In genomic region chr6:24547243-24547642, GRCh38 we compare ENCODE assay signal across 9 cellular contexts. TPM values are rescaled to one million over a fixed set of nuclear protein-coding genes. Genes with fewer than 3 reads are reported as not detected.
DNase-seq lines count a peak whose midpoint lies in the region; ATAC-seq, FAIRE-seq and TF ChIP-seq lines count a peak whose summit lies in the region.
"Had no signal": no experiment of that assay in that cellular context is flagged by ENCODE, and none has a peak within 500 bp of the region (broad histone marks: within the 10 kb centered on the region; RNA-seq: fewer than 3 reads in every experiment).

No MANE protein-coding gene starts in this region.

- H3K27me3 ChIP-seq in K562 (ENCODE audit: control insufficient read depth in 2 of 2, insufficient read depth in 2 of 2, low read length in 2 of 2): peaks cover 35 to 46% of the 10 kb centered on the region in 2 experiments

- no peaks in the 10 kb centered on the region for H3K36me3 Mint-ChIP-seq in stimulated activated effector memory CD8-positive, alpha-beta T cell treated with anti-CD3 and anti-CD28 coated beads, Interleukin-12 subunit alpha, Interleukin-12 subunit beta, amount 100 ng/mL, for 72 hours

- no peak overlapping the region for H3K9ac ChIP-seq in K562 (ENCODE audit: insufficient read depth in 1 of 2, low read depth in 2 of 2, low read length in 2 of 2)

- BruUV-seq in K562 (replicated peaks; lab: Mats Ljungman, UMichigan): no TSS peak

- no peaks in the 10 kb centered on the region for H3K79me2 ChIP-seq in K562 (ENCODE audit: control insufficient read depth, insufficient read depth, low read length)

- under 1% methylated on average over 12 of the region's 12 CpGs for WGBS in K562 (ENCODE audit: insufficient coverage, low coverage, missing lambda C conversion rate)

- ATAC-seq in K562: peak; percentile 76
- peak; percentile 92 for ATAC-seq in stimulated activated effector memory CD8-positive, alpha-beta T cell treated with anti-CD3 and anti-CD28 coated beads, Interleukin-12 subunit alpha, Interleukin-12 subunit beta, amount 100 ng/mL, for 72 hours
- no peak for ATAC-seq in HG03571 (IDR thresholded peaks at IDR 0.05; ENCODE audit: unreplicated experiment)

- no peaks in the 10 kb centered on the region for H3K36me3 ChIP-seq in K562 (ENCODE audit: control insufficient read depth, insufficient read depth, low read length)

- H3K4me1 ChIP-seq in K562 (replicated peaks in 1 of 2; ENCODE audit: control insufficient read depth in 2 of 2, insufficient read depth in 2 of 2, low read length in 2 of 2): no peaks in the 10 kb centered on the region

- H3K4me2 ChIP-seq in K562 (ENCODE audit: insufficient read depth, low read length): no peak overlapping the region

- H3K4me3 Mint-ChIP-seq in stimulated activated effector memory CD8-positive, alpha-beta T cell treated with anti-CD3 and anti-CD28 coated beads, Interleukin-12 subunit alpha, Interleukin-12 subunit beta, amount 100 ng/mL, for 72 hours: no peak overlapping the region

- in situ Hi-C loops in K562 (cut with MboI): no loop called here

- no peak for TF ChIP-seq POLR2A in K562 (conservative IDR thresholded peaks at IDR 0.05)

- peak; percentile 23 for FAIRE-seq in K562 (lab: Jason Lieb, UNC)

- peak; percentile 40 for DNase-seq in activated gamma-delta T cell treated with Interleukin-2 at 50 U/mL for 16 hours
- DNase-seq in activated gamma-delta T cell (lab: John Stamatoyannopoulos, UW): no peak
- peak; percentile 70 for DNase-seq in SK-N-DZ (ENCODE audit: low spot score)
- peak in 3 of 4 experiments; percentile 21 to 27 (median 25) for DNase-seq in K562 (ENCODE audit: extremely low read depth in 1 of 4, low spot score in 3 of 4)
- DNase-seq in stimulated activated effector memory CD8-positive, alpha-beta T cell treated with anti-CD3 and anti-CD28 coated beads, Interleukin-12 subunit alpha, Interleukin-12 subunit beta, amount 100 ng/mL, for 72 hours (ENCODE audit: low spot score in 2 of 2): peak; percentile 10 to 57
- no peak for DNase-seq in HK-2 (ENCODE audit: unreplicated experiment)
- no peak for DNase-seq in HT-29 (ENCODE audit: low spot score)

- TF ChIP-seq RAD21 in K562 (CRISPR knock-in tag; conservative IDR thresholded peaks at IDR 0.05 in 1 of 2, IDR thresholded peaks at IDR 0.05 in 1 of 2): peak in 1 of 2 experiments; percentile 61; a peak in 2 of 4 replicates

- H3K9me1 ChIP-seq in K562 (ENCODE audit: control insufficient read depth, insufficient read depth, low read length): peaks cover 3% of the 10 kb centered on the region

- no peaks in the 10 kb centered on the region for H3K9me3 Mint-ChIP-seq in stimulated activated effector memory CD8-positive, alpha-beta T cell treated with anti-CD3 and anti-CD28 coated beads, Interleukin-12 subunit alpha, Interleukin-12 subunit beta, amount 100 ng/mL, for 72 hours

- H2AFZ ChIP-seq in K562 (ENCODE audit: low read depth, low read length): no peak overlapping the region

- H3K4me3 ChIP-seq in K562: no peak overlapping the region
- H3K4me3 ChIP-seq: lung had no signal

- TF ChIP-seq EP300 in K562 (IDR thresholded peaks at IDR 0.05; ENCODE audit: low read length): no peak

- intact Hi-C loops in K562 (cut with micrococcal nuclease): no loop called here

- TF ChIP-seq CTCF in K562 (IDR thresholded peaks at IDR 0.05 in 2 of 3, conservative IDR thresholded peaks at IDR 0.05 in 1 of 3; ENCODE audit: insufficient read depth in 2 of 3, low read depth in 1 of 3, low read length in 3 of 3): peak; percentile 27 to 34 (median 28); a peak in 3 of 6 replicates

- H3K27ac ChIP-seq in K562 (ENCODE audit: extremely low read depth, low read depth, low read length): no peak overlapping the region

- H3K4me1 Mint-ChIP-seq in stimulated activated effector memory CD8-positive, alpha-beta T cell treated with anti-CD3 and anti-CD28 coated beads, Interleukin-12 subunit alpha, Interleukin-12 subunit beta, amount 100 ng/mL, for 72 hours: no peaks in the 10 kb centered on the region

- H3K9me3 ChIP-seq in K562 (replicated peaks; ENCODE audit: control insufficient read depth, insufficient read depth, low read depth, low read length): no peaks in the 10 kb centered on the region

- CTCF ChIA-PET in K562 (lab: Yijun Ruan, JAX; ENCODE audit: low intra/inter-chr PET ratio): no interaction called here

- no peak overlapping the region for H3K27ac Mint-ChIP-seq in stimulated activated effector memory CD8-positive, alpha-beta T cell treated with anti-CD3 and anti-CD28 coated beads, Interleukin-12 subunit alpha, Interleukin-12 subunit beta, amount 100 ng/mL, for 72 hours

- no peaks in the 10 kb centered on the region; the same call in 1 of the 2 replicates for H4K20me1 ChIP-seq in K562 (replicated peaks; ENCODE audit: control insufficient read depth, insufficient read depth, low read length)

- POLR2A ChIA-PET in K562 (lab: Yijun Ruan, JAX): interaction anchor here (1.1 to 1.2 kb wide), 2 partner anchors 9 to 16 kb away, joined by 4 to 6 read pairs; no protein-coding TSS in a partner anchor

TF ChIP-seq in K562, 482 proteins besides CTCF, POLR2A, EP300 and RAD21 (continues in another document):
- TF ChIP-seq NEUROD1 (IDR thresholded peaks at IDR 0.05; ENCODE audit: borderline replicate concordance, low read depth, low read length, partially characterized antibody) (no peak), TFAP4 (CRISPR knock-in tag; IDR thresholded peaks at IDR 0.05; ENCODE audit: borderline replicate concordance) (peak; percentile 25; the same call in 1 of the 2 replicates), CSDE1 (IDR thresholded peaks at IDR 0.05) (no peak), PKNOX1 (IDR thresholded peaks at IDR 0.05) (peak; percentile 75), MAFG (tag; conservative IDR thresholded peaks at IDR 0.05) (no peak), U2AF1 (optimal IDR thresholded peaks at IDR 0.05; ENCODE audit: low read depth, low read length) (no peak)

RNA-seq across cellular contexts. Expression of gene ALDH5A1, which starts 52.5 kb away (rescaled TPM):
- polyA plus RNA-seq in SK-N-DZ (2014; cell fraction: cytosol; rRNA removed): 6.5 and 6.6 TPM in 2 replicates
- 3.9 and 5.0 TPM in 2 replicates for polyA plus RNA-seq in SK-N-DZ (2014; cell fraction: nucleus; rRNA removed)
- 7.0 and 9.4 TPM in 2 replicates for total RNA-seq in K562 (2011; cell fraction: chromatin; rRNA removed; ENCODE audit: low replicate concordance)
- 4.2 and 5.3 TPM in 2 replicates for total RNA-seq in K562 (2011; cell fraction: nucleolus; rRNA removed)
- 9.3 and 9.6 TPM in 2 replicates for total RNA-seq in K562 (2011; cell fraction: nucleoplasm; rRNA removed)
- 8.6 and 12.0 TPM in 2 replicates for total RNA-seq in K562 (2014; rRNA removed)
- total RNA-seq in K562 (2014; rRNA removed; fragmentation: Illumina TruSeq; extraction: Trizol): 8.9 and 9.9 TPM in 2 replicates
- total RNA-seq in K562 (2015; rRNA removed; fragmentation: Illumina TruSeq; extraction: Trizol): 11.4 and 11.9 TPM in 2 replicates
- 19.7 and 20.5 TPM in 2 replicates for total RNA-seq in K562 (2021)
- polyA plus RNA-seq in K562 (2011; rRNA removed): 5.2 and 9.5 TPM in 2 replicates
- 3.3 and 6.7 TPM in 2 replicates for polyA plus RNA-seq in K562 (2011; cell fraction: cytosol; rRNA removed)
- 5.2 and 8.1 TPM in 2 replicates for polyA plus RNA-seq in K562 (2011; cell fraction: nucleus; rRNA removed)
- polyA plus RNA-seq in K562 (2012): 15.6 and 20.1 TPM in 2 replicates
- polyA plus RNA-seq in K562 (2014; fragmentation: Illumina TruSeq; extraction: Trizol): 14.4 and 16.1 TPM in 2 replicates
- polyA plus RNA-seq in K562 (2014; fragmentation: Nextera tagmentation; extraction: Ambion mirVana): 1 to 10 TPM; 2.2 to 3.4 TPM
- 12.7 and 12.8 TPM in 2 replicates for polyA plus RNA-seq in K562 (2014; rRNA removed)
- polyA minus RNA-seq in K562 (2011; rRNA and poly(A)+ RNA removed): 5.8 and 10.9 TPM in 2 replicates
- 6.6 and 10.3 TPM in 2 replicates for polyA minus RNA-seq in K562 (2011; cell fraction: cytosol; rRNA and poly(A)+ RNA removed)
- polyA minus RNA-seq in K562 (2011; cell fraction: nucleus; rRNA and poly(A)+ RNA removed): 2.3 and 2.6 TPM in 2 replicates
- 2.3 and 3.8 TPM in 2 replicates for total RNA-seq in HT-29 (2014; rRNA removed; shearing (Covaris generic))

RNA-seq across cellular contexts. Expression of gene GPLD1, which starts 57.9 kb away (rescaled TPM):
- 2.7 and 3.0 TPM in 2 replicates for polyA plus RNA-seq in SK-N-DZ (2014; cell fraction: cytosol; rRNA removed)
- 1.7 and 6.6 TPM in 2 replicates for polyA plus RNA-seq in SK-N-DZ (2014; cell fraction: nucleus; rRNA removed)
- total RNA-seq in K562 (2011; cell fraction: chromatin; rRNA removed; ENCODE audit: low replicate concordance): 4.4 and 5.7 TPM in 2 replicates
- total RNA-seq in K562 (2011; cell fraction: nucleolus; rRNA removed): 1.3 and 1.8 TPM in 2 replicates
- 3.4 and 5.0 TPM in 2 replicates for total RNA-seq in K562 (2011; cell fraction: nucleoplasm; rRNA removed)
- total RNA-seq in K562 (2014; rRNA removed) (1.0 and 1.5 TPM in 2 replicates), K562 (2014; rRNA removed; fragmentation: Illumina TruSeq; extraction: Trizol) (0.76 and 0.89 TPM in 2 replicates), K562 (2015; rRNA removed; fragmentation: Illumina TruSeq; extraction: Trizol) (1.0 and 1.3 TPM in 2 replicates), K562 (2021) (0.96 and 1.2 TPM in 2 replicates)
- polyA plus RNA-seq in K562 (2011; rRNA removed) (0.30 and 0.86 TPM in 2 replicates), K562 (2014; fragmentation: Illumina TruSeq; extraction: Trizol) (0.46 and 0.82 TPM in 2 replicates), K562 (2014; fragmentation: Nextera tagmentation; extraction: Ambion mirVana) (under 1 TPM; 0.11 to 0.13 TPM), K562 (2014; rRNA removed) (0.26 and 0.57 TPM in 2 replicates)
- 0.25 and 0.45 TPM in 2 replicates for polyA plus RNA-seq in K562 (2011; cell fraction: cytosol; rRNA removed)
- 0.77 and 1.1 TPM in 2 replicates for polyA plus RNA-seq in K562 (2011; cell fraction: nucleus; rRNA removed)
- 0.79 and 0.83 TPM in 2 replicates for polyA plus RNA-seq in K562 (2012)
- polyA minus RNA-seq in K562 (2011; rRNA and poly(A)+ RNA removed): 0.78 and 1.2 TPM in 2 replicates
- 0.36 and 0.95 TPM in 2 replicates for polyA minus RNA-seq in K562 (2011; cell fraction: cytosol; rRNA and poly(A)+ RNA removed)
- 1.1 and 1.2 TPM in 2 replicates for polyA minus RNA-seq in K562 (2011; cell fraction: nucleus; rRNA and poly(A)+ RNA removed)
- total RNA-seq in HT-29 (2014; rRNA removed; shearing (Covaris generic)): 0.10 and 0.26 TPM in 2 replicates

Comparison
In these comparisons a context has a peak if more than half of its experiments do, and no peak if none do; other contexts are left out.
1. DNase-seq: peak in activated gamma-delta T cell treated with Interleukin-2 at 50 U/mL for 16 hours (single experiment), SK-N-DZ (single experiment), K562 (3 of 4) and stimulated activated effector memory CD8-positive, alpha-beta T cell treated with anti-CD3 and anti-CD28 coated beads, Interleukin-12 subunit alpha, Interleukin-12 subunit beta, amount 100 ng/mL, for 72 hours (2 of 2); none in activated gamma-delta T cell (single experiment), HK-2 (single experiment) and HT-29 (single experiment).